ENCODE assay signal across 10 cellular contexts in the genomic region with DNA sequence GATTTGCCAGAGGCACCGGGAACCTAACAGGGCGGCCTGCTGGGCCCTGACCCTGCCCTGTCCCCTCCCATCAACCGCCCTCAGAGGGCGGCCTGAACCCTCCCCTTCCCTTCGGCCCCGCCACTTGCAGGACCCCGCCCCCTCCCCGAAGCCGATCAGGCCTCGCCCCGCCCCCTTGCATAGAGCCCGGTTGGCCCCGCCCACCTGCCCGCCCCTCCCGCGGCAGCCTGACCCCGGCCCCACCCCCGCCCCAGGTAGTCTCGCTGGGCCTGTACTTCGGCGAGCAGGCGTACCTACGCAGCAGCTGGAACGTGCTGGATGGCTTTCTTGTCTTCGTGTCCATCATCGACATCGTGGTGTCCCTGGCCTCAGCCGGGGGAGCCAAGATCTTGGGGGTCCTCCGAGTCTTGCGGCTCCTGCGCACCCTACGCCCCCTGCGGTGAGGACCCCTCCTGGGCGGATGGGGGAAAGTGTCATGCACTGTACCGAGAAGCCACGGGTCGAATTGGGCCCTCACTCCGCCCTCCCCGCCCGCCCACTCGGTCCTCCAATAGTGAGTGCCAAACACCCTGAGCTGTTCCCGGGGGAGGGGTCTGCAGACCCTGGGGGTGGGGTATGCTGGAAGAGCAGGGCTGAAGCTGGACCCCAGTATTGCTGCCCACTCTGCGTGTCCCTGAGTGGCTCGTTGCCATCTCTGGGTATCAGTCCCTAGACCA.
DNase-seq lines count a peak whose midpoint lies in the region; ATAC-seq and TF ChIP-seq lines count a peak whose summit lies in the region.
"Had no signal": no experiment of that assay in that cellular context is flagged by ENCODE, and none has a peak within 500 bp of the region (broad histone marks: within the 10 kb centered on the region; RNA-seq: fewer than 3 reads in every experiment).

No MANE protein-coding gene starts in this region.

- no peaks in the 10 kb centered on the region for H3K9me3 ChIP-seq in cardiac muscle cell (ENCODE audit: low read depth)
- no peaks in the 10 kb centered on the region for H3K9me3 ChIP-seq in iPS-15b (ENCODE audit: control insufficient read depth, insufficient read depth, low read length)
- H3K9me3 ChIP-seq in thyroid gland, result no peaks in the 10 kb centered on the region

- peaks cover 3% of the 10 kb centered on the region for H3K4me1 ChIP-seq in cardiac muscle cell (ENCODE audit: low read depth)
- peaks cover 11% of the 10 kb centered on the region for H3K4me1 ChIP-seq in iPS-15b (ENCODE audit: control insufficient read depth, insufficient read depth, low read length)
- H3K4me1 ChIP-seq in thyroid gland, result peaks cover 14 to 26% of the 10 kb centered on the region in 2 donors

- WGBS in thyroid gland, 2 donors, result 46 to 68% methylated on average over 4 to 12 of the region's 44 CpGs

- no peak overlapping the region for H3K9ac ChIP-seq in iPS-15b (ENCODE audit: low read depth, low read length)

- H3K4me3 ChIP-seq in cardiac muscle cell (peak overlapping the region; percentile 9), iPS-15b (ENCODE audit: low read depth, low read length) (peak overlapping the region; percentile 65), thyroid gland (replicated peaks in 1 of 3) (no peak overlapping the region)

- H3K27me3 ChIP-seq in cardiac muscle cell, result peaks cover 34% of the 10 kb centered on the region
- H3K27me3 ChIP-seq in iPS-15b (ENCODE audit: control insufficient read depth, insufficient read depth, low read length), result peaks cover 28% of the 10 kb centered on the region
- H3K27me3 ChIP-seq in thyroid gland, result peaks cover 5% of the 10 kb centered on the region

- TF ChIP-seq POLR2A in thyroid gland (IDR thresholded peaks at IDR 0.05), result no peak

- DNase-seq in cardiac muscle cell (ENCODE audit: low read depth in 1 of 2, low spot score in 1 of 2) (peak in 1 of 2 donors; percentile 69), Right ventricle myocardium superior (no peak), thyroid gland (no peak), NCI-H526 treated with DMSO at 0.1 percent for 48 hours (lab: John Stamatoyannopoulos, UW) (no peak), left lobe of liver (ENCODE audit: low spot score) (no peak), Right ventricle myocardium inferior (ENCODE audit: missing footprints) (no peak)
- DNase-seq in activated CD4-positive, alpha-beta T cell treated with anti-CD3 and anti-CD28 coated beads, Interleukin-2, amount 50 U/mL, for 4 hours, result peak; percentile 20 to 21
- DNase-seq: AML-193, HCEC 1CT had no signal

- ATAC-seq in Right ventricle myocardium superior (ENCODE audit: poor library complexity) (no peak), left lobe of liver (no peak), Right ventricle myocardium inferior (no peak)

- TF ChIP-seq CTCF in cardiac muscle cell (IDR thresholded peaks at IDR 0.05; ENCODE audit: low read depth, low read length) (no peak), thyroid gland (IDR thresholded peaks at IDR 0.05) (no peak)

- intact Hi-C loops in Right ventricle myocardium superior (cut with DNase I), result no loop called here
- intact Hi-C loops in thyroid gland (cut with DNase I), result no loop called here
- intact Hi-C loops in Right ventricle myocardium inferior (cut with DNase I), result no loop called here

- H3K36me3 ChIP-seq in cardiac muscle cell (no peaks in the 10 kb centered on the region), iPS-15b (ENCODE audit: control insufficient read depth, insufficient read depth, low read length) (no peaks in the 10 kb centered on the region), thyroid gland (no peaks in the 10 kb centered on the region)

- H3K27ac ChIP-seq in cardiac muscle cell, result no peak overlapping the region
- H3K27ac ChIP-seq in thyroid gland, result peak overlapping the region in 2 of 3 donors; percentile 55 to 75

Comparison
In these comparisons a context has a peak if more than half of its experiments do, and no peak if none do; other contexts are left out.
1. DNase-seq: peak in activated CD4-positive, alpha-beta T cell treated with anti-CD3 and anti-CD28 coated beads, Interleukin-2, amount 50 U/mL, for 4 hours (2 of 2); none in Right ventricle myocardium superior (single experiment), thyroid gland (0 of 2), NCI-H526 treated with DMSO at 0.1 percent for 48 hours (single experiment), left lobe of liver (single experiment) and Right ventricle myocardium inferior (single experiment).
2. H3K4me3 ChIP-seq: peak in cardiac muscle cell (single experiment) and iPS-15b (single experiment); none in thyroid gland (0 of 3).